ENCODE assay signal across 8 cellular contexts in genomic region chr2:37561615-37562569, GRCh38.
DNase-seq lines count a peak whose midpoint lies in the region; ATAC-seq lines count a peak whose summit lies in the region.

No MANE protein-coding gene starts in this region.

- H3K4me3 Mint-ChIP-seq in stimulated activated naive CD8-positive, alpha-beta T cell treated with anti-CD3 and anti-CD28 coated beads, Interleukin-15, amount 100 ng/mL, for 72 hours = no peak overlapping the region

- ATAC-seq in HG03097 (IDR thresholded peaks at IDR 0.05; ENCODE audit: low FRiP score, unreplicated experiment) = peak; percentile 55
- peak; percentile 71 for ATAC-seq in esophagus mucosa
- peak; percentile 97 for ATAC-seq in stimulated activated naive CD8-positive, alpha-beta T cell treated with anti-CD3 and anti-CD28 coated beads, Interleukin-15, amount 100 ng/mL, for 72 hours

- H3K27me3 Mint-ChIP-seq in stimulated activated naive CD8-positive, alpha-beta T cell treated with anti-CD3 and anti-CD28 coated beads, Interleukin-15, amount 100 ng/mL, for 72 hours = no peaks in the 10 kb centered on the region

- peak; percentile 52 for DNase-seq in stimulated activated CD4-positive, alpha-beta T cell treated with anti-CD3 and anti-CD28 coated beads, Interleukin-1b, Interleukin-23, amount 100 ng/mL, for 48 hours
- DNase-seq in stimulated activated CD4-positive, alpha-beta T cell treated with anti-CD3 and anti-CD28 coated beads, Interleukin-2, amount 100 ng/mL, for 48 hours = no peak
- DNase-seq in RPMI7951 (ENCODE audit: low read depth) (peak; percentile 98), NCI-H1417 treated with DMSO at 0.1 percent for 48 hours (lab: John Stamatoyannopoulos, UW) (no peak), NK-92 (lab: John Stamatoyannopoulos, UW; ENCODE audit: unreplicated experiment) (no peak)
- peak; percentile 19 to 48 for DNase-seq in stimulated activated naive CD8-positive, alpha-beta T cell treated with anti-CD3 and anti-CD28 coated beads, Interleukin-15, amount 100 ng/mL, for 72 hours

- peak overlapping the region in 1 of 2 donors; percentile 69 for H3K27ac Mint-ChIP-seq in stimulated activated naive CD8-positive, alpha-beta T cell treated with anti-CD3 and anti-CD28 coated beads, Interleukin-15, amount 100 ng/mL, for 72 hours

- peaks cover 0 to 4% of the 10 kb centered on the region in 2 donors for H3K9me3 Mint-ChIP-seq in stimulated activated naive CD8-positive, alpha-beta T cell treated with anti-CD3 and anti-CD28 coated beads, Interleukin-15, amount 100 ng/mL, for 72 hours

- peaks cover 33% of the 10 kb centered on the region for H3K4me1 Mint-ChIP-seq in stimulated activated naive CD8-positive, alpha-beta T cell treated with anti-CD3 and anti-CD28 coated beads, Interleukin-15, amount 100 ng/mL, for 72 hours

Comparison
In these comparisons a context has a peak if more than half of its experiments do, and no peak if none do; other contexts are left out.
1. DNase-seq: peak in stimulated activated CD4-positive, alpha-beta T cell treated with anti-CD3 and anti-CD28 coated beads, Interleukin-1b, Interleukin-23, amount 100 ng/mL, for 48 hours (single experiment), RPMI7951 (single experiment) and stimulated activated naive CD8-positive, alpha-beta T cell treated with anti-CD3 and anti-CD28 coated beads, Interleukin-15, amount 100 ng/mL, for 72 hours (2 of 2); none in stimulated activated CD4-positive, alpha-beta T cell treated with anti-CD3 and anti-CD28 coated beads, Interleukin-2, amount 100 ng/mL, for 48 hours (0 of 2), NCI-H1417 treated with DMSO at 0.1 percent for 48 hours (single experiment) and NK-92 (single experiment).
2. Peak in every context shown above with its lines, with median percentiles within 50 percentile points of each other: ATAC-seq.